Comparison of ENCODE assay signal across 8 cellular contexts in genomic region chr7:127347567-127348246, GRCh38. TPM values are rescaled to one million over a fixed set of nuclear protein-coding genes. Genes with fewer than 3 reads are reported as not detected.
A peak's percentile ranks its signal among the peaks of the same experiment; 100 is the strongest.
DNase-seq lines count a peak whose midpoint lies in the region; ATAC-seq and TF ChIP-seq lines count a peak whose summit lies in the region.

No MANE protein-coding gene starts in this region.

- H3K27me3 ChIP-seq in neuronal stem cell (ENCODE audit: control insufficient read depth in 3 of 3, insufficient read depth in 3 of 3, low read depth in 1 of 3, low read length in 3 of 3): peaks cover 0 to 3% (median 0%) of the 10 kb centered on the region in 3 experiments
- H3K27me3 ChIP-seq in subcutaneous abdominal adipose tissue (ENCODE audit: control insufficient read depth in 5 of 5, insufficient read depth in 4 of 5, low read length in 5 of 5): no peaks in the 10 kb centered on the region

- H3K9me3 ChIP-seq in OCI-LY7 (ENCODE audit: low read length) (no peaks in the 10 kb centered on the region; the same call in 1 of the 2 replicates), neuronal stem cell (replicated peaks in 1 of 2; ENCODE audit: control insufficient read depth in 2 of 2, insufficient read depth in 1 of 2, low read depth in 1 of 2, low read length in 2 of 2) (peaks cover 2 to 4% of the 10 kb centered on the region in 2 donors), subcutaneous abdominal adipose tissue (ENCODE audit: control insufficient read depth in 5 of 5, low read length in 5 of 5) (no peaks in the 10 kb centered on the region)

- peaks cover 4% of the 10 kb centered on the region; the same call in 1 of the 2 replicates for H3K36me3 ChIP-seq in OCI-LY7 (ENCODE audit: insufficient read depth, low read length)
- H3K36me3 ChIP-seq in neuronal stem cell (replicated peaks in 1 of 2; ENCODE audit: control insufficient read depth in 2 of 2, insufficient read depth in 2 of 2, low read length in 2 of 2): peaks cover 0 to 7% of the 10 kb centered on the region in 2 donors
- peaks cover 0 to 5% (median 0%) of the 10 kb centered on the region in 5 donors for H3K36me3 ChIP-seq in subcutaneous abdominal adipose tissue (ENCODE audit: control insufficient read depth in 5 of 5, insufficient read depth in 5 of 5, low read length in 5 of 5)

- no peak overlapping the region for H3K27ac Mint-ChIP-seq in activated T-helper 17 cell treated with anti-CD3 and anti-CD28 coated beads, Interleukin-2, amount 50 U/mL, for 72 hours

- H3K79me2 ChIP-seq in OCI-LY7 (ENCODE audit: insufficient read depth, low read depth, low read length): no peaks in the 10 kb centered on the region

- TF ChIP-seq CTCF in C4-2B (conservative IDR thresholded peaks at IDR 0.05): peak; percentile 99
- no peak for TF ChIP-seq CTCF in OCI-LY7 (conservative IDR thresholded peaks at IDR 0.05; ENCODE audit: low read length)
- TF ChIP-seq CTCF in fibroblast of pulmonary artery (IDR thresholded peaks at IDR 0.05; ENCODE audit: low read length, missing control alignments): peak; percentile 19

- no peak overlapping the region for H3K14ac ChIP-seq in neuronal stem cell (ENCODE audit: low read length)

- H3K27me3 Mint-ChIP-seq in activated T-helper 17 cell treated with anti-CD3 and anti-CD28 coated beads, Interleukin-2, amount 50 U/mL, for 72 hours: no peaks in the 10 kb centered on the region

- H3K4me1 Mint-ChIP-seq in activated T-helper 17 cell treated with anti-CD3 and anti-CD28 coated beads, Interleukin-2, amount 50 U/mL, for 72 hours: peaks cover 20% of the 10 kb centered on the region

- CTCF ChIA-PET in OCI-LY7 (lab: Charles Lee; ENCODE audit: unreplicated experiment): no interaction called here

- peak overlapping the region; percentile 63 for H3K9ac ChIP-seq in neuronal stem cell (ENCODE audit: low read depth, low read length, poor library complexity)
- H3K9ac ChIP-seq in subcutaneous abdominal adipose tissue (ENCODE audit: low read length in 5 of 5): peak overlapping the region in 4 of 5 donors; percentile 55 to 64 (median 62)

- no peaks in the 10 kb centered on the region for H3K9me2 ChIP-seq in OCI-LY7 (ENCODE audit: insufficient read depth, low read length)

- peak overlapping the region; percentile 20 for H3K18ac ChIP-seq in neuronal stem cell (ENCODE audit: low read length)

- H3K27ac ChIP-seq in C4-2B (peak overlapping the region; percentile 36), OCI-LY7 (ENCODE audit: low read depth, low read length, poor library complexity, severe bottlenecking) (no peak overlapping the region), neuronal stem cell (replicated peaks; ENCODE audit: low read length) (no peak overlapping the region), subcutaneous abdominal adipose tissue (ENCODE audit: low read depth, low read length) (no peak overlapping the region)

- H3K4ac ChIP-seq in neuronal stem cell (ENCODE audit: low read length): no peak overlapping the region

- H2BK15ac ChIP-seq in neuronal stem cell (ENCODE audit: low read length): no peak overlapping the region

- no peaks in the 10 kb centered on the region for H3K9me3 Mint-ChIP-seq in activated T-helper 17 cell treated with anti-CD3 and anti-CD28 coated beads, Interleukin-2, amount 50 U/mL, for 72 hours

- no peaks in the 10 kb centered on the region for H3K79me1 ChIP-seq in neuronal stem cell (ENCODE audit: low read depth, low read length)

- H2BK120ac ChIP-seq in neuronal stem cell (ENCODE audit: low read depth, low read length): no peak overlapping the region

- H3K36me3 Mint-ChIP-seq in activated T-helper 17 cell treated with anti-CD3 and anti-CD28 coated beads, Interleukin-2, amount 50 U/mL, for 72 hours (ENCODE audit: low read depth): peaks cover 6% of the 10 kb centered on the region

- H2BK5ac ChIP-seq in neuronal stem cell (ENCODE audit: low read length): no peak overlapping the region

- ATAC-seq in GM19397 (IDR thresholded peaks at IDR 0.05; ENCODE audit: unreplicated experiment): peak; percentile 99
- ATAC-seq in HG03565 (IDR thresholded peaks at IDR 0.05; ENCODE audit: unreplicated experiment): peak; percentile 95
- peak; percentile 98 for ATAC-seq in activated T-helper 17 cell treated with anti-CD3 and anti-CD28 coated beads, Interleukin-2, amount 50 U/mL, for 72 hours (replicated peaks)

- BruUV-seq in OCI-LY7 (replicated peaks; lab: Mats Ljungman, UMichigan): no TSS peak

- H3K4me1 ChIP-seq in OCI-LY7 (ENCODE audit: insufficient read depth, low read length, poor library complexity, severe bottlenecking): no peaks in the 10 kb centered on the region
- peaks cover 2 to 3% of the 10 kb centered on the region in 2 donors for H3K4me1 ChIP-seq in neuronal stem cell (ENCODE audit: control insufficient read depth in 2 of 2, insufficient read depth in 1 of 2, low read depth in 1 of 2, low read length in 2 of 2)
- H3K4me1 ChIP-seq in subcutaneous abdominal adipose tissue (ENCODE audit: control insufficient read depth in 5 of 5, insufficient read depth in 5 of 5, low read length in 5 of 5): peaks cover 0 to 16% (median 8%) of the 10 kb centered on the region in 5 donors

- H2AK5ac ChIP-seq in neuronal stem cell (ENCODE audit: low read depth, low read length): no peak overlapping the region

- intact Hi-C loops in OCI-LY7 (cut with micrococcal nuclease; ENCODE audit: unreplicated experiment): no loop called here

- DNase-seq in OCI-LY7 (ENCODE audit: low spot score) (no peak), fibroblast of pulmonary artery (ENCODE audit: low read depth) (peak; percentile 71), neuronal stem cell (ENCODE audit: low spot score) (peak; percentile 60)

- no peak overlapping the region for H4K91ac ChIP-seq in neuronal stem cell (ENCODE audit: low read depth, low read length, poor library complexity)

- WGBS in neuronal stem cell (ENCODE audit: extremely low coverage in 2 of 2, insufficient read length in 2 of 2, insufficient replicate concordance in 1 of 2), 2 donors: no CpG with 5 or more reads among the region's 79 CpGs

- H2AFZ ChIP-seq in OCI-LY7 (ENCODE audit: low read length): no peak overlapping the region
- peak overlapping the region; percentile 78 for H2AFZ ChIP-seq in neuronal stem cell (ENCODE audit: low read length)

- peak overlapping the region; percentile 33; the same call in 1 of the 2 replicates for H3K4me2 ChIP-seq in OCI-LY7 (ENCODE audit: low read length)
- H3K4me2 ChIP-seq in neuronal stem cell (ENCODE audit: insufficient read depth, low read length, poor library complexity, severe bottlenecking): peak overlapping the region; percentile 84

- no peak overlapping the region for H4K8ac ChIP-seq in neuronal stem cell (ENCODE audit: low read depth, low read length)

- peak overlapping the region; percentile 2 for H3K23ac ChIP-seq in neuronal stem cell (ENCODE audit: low read depth, low read length, poor library complexity)

- POLR2A ChIA-PET in OCI-LY7 (lab: Charles Lee): no interaction called here

- H3K4me3 ChIP-seq in OCI-LY7 (ENCODE audit: low read depth, low read length, poor library complexity, severe bottlenecking): no peak overlapping the region
- H3K4me3 ChIP-seq in fibroblast of pulmonary artery (replicated peaks; ENCODE audit: low read depth, low read length): peak overlapping the region; percentile 44
- H3K4me3 ChIP-seq in neuronal stem cell (ENCODE audit: low read length in 2 of 2): peak overlapping the region; percentile 18 to 73
- H3K4me3 ChIP-seq in subcutaneous abdominal adipose tissue (ENCODE audit: low read depth in 1 of 5, low read length in 5 of 5): peak overlapping the region; percentile 24 to 69 (median 57)

- no peaks in the 10 kb centered on the region for H4K20me1 ChIP-seq in OCI-LY7 (ENCODE audit: insufficient read depth, low read length)

- H3K4me3 Mint-ChIP-seq in activated T-helper 17 cell treated with anti-CD3 and anti-CD28 coated beads, Interleukin-2, amount 50 U/mL, for 72 hours: peak overlapping the region; percentile 68

- no peak overlapping the region for H2BK12ac ChIP-seq in neuronal stem cell (ENCODE audit: low read length)

RNA-seq across cellular contexts. Expression of gene ZNF800, which starts 44.8 kb away (rescaled TPM):
- total RNA-seq in OCI-LY7 (2014; rRNA removed; shearing (Covaris generic)): 23.8 and 23.9 TPM in 2 replicates
- total RNA-seq in OCI-LY7 (2022): 42.2 and 44.0 TPM in 2 replicates
- 10 to 100 TPM; 34.8 to 37.1 TPM for total RNA-seq in activated T-helper 17 cell treated with anti-CD3 and anti-CD28 coated beads, Interleukin-2, amount 50 U/mL, for 72 hours
- polyA plus RNA-seq in neuronal stem cell (2013, experiment 1 of 2): 12.8 TPM
- polyA plus RNA-seq in neuronal stem cell (2013, experiment 2 of 2): 12.7 TPM
